Comparison of ENCODE assay signal across 22 cellular contexts in the genomic region with DNA sequence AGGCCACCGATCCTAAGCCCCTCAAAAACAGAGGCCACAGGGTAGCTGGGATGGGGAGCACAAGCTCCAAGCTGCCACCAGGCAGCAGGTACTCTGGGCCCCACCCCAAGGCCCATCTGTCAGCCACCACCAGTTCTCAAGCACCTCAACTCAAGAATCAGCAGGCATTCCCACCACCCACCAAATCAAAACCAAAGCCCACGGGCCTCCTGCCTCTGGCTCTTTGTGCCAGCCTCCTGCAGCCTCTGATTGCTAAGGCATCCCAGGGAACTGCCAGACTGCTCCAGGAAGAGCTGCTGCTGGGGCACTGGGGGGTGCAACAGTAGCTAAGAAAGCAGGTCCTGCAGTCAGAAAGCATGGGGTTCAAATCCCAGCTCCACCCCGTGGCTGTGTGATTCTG. TPM values are rescaled to one million over a fixed set of nuclear protein-coding genes. Genes with fewer than 3 reads are reported as not detected.
DNase-seq lines count a peak whose midpoint lies in the region; ATAC-seq and FAIRE-seq lines count a peak whose summit lies in the region.
"Had no signal": no experiment of that assay in that cellular context is flagged by ENCODE, and none has a peak within 500 bp of the region (broad histone marks: within the 10 kb centered on the region; RNA-seq: fewer than 3 reads in every experiment).

No MANE protein-coding gene starts in this region.

- no peak for FAIRE-seq in GM19239 (lab: Jason Lieb, UNC)
- FAIRE-seq: A549, D721Med, GM12878, H54, K562 had no signal

- H3K27ac ChIP-seq in ectodermal cell (ENCODE audit: insufficient read depth, low read depth, low read length, poor library complexity, severe bottlenecking): peak overlapping the region; percentile 72
- H3K27ac ChIP-seq: 22Rv1, A549, C4-2B, GM23248 had no signal

- no peak for ATAC-seq in GM18511 (IDR thresholded peaks at IDR 0.05; ENCODE audit: unreplicated experiment)
- ATAC-seq: A549, GM12878, HCT116, K562 had no signal

- H3K4me1 ChIP-seq in ectodermal cell (ENCODE audit: control insufficient read depth, insufficient read depth, low read length): peaks cover 25% of the 10 kb centered on the region
- H3K4me1 ChIP-seq: Caco-2 had no signal

- H3K27me3 ChIP-seq in ectodermal cell (ENCODE audit: control insufficient read depth, insufficient read depth, low read length, poor library complexity, severe bottlenecking): peaks cover 25% of the 10 kb centered on the region

- peak; percentile 65 for DNase-seq in DMS 273 (lab: John Stamatoyannopoulos, UW; ENCODE audit: unreplicated experiment)
- DNase-seq in DMS 273 treated with DMSO at 0.1 percent for 48 hours (lab: John Stamatoyannopoulos, UW): no peak
- peak; percentile 16 for DNase-seq in NCI-H524 treated with DMSO at 0.1 percent for 48 hours (lab: John Stamatoyannopoulos, UW)
- DNase-seq in retina: peak; percentile 29
- no peak for DNase-seq in GM19239 (ENCODE audit: insufficient read length, low spot score)
- DNase-seq in stimulated activated CD8-positive, alpha-beta memory T cell treated with anti-CD3 and anti-CD28 coated beads, Interleukin-4, amount 100 ng/mL, for 48 hours: no peak
- DNase-seq: AML-193; Caco-2; CD4-positive, alpha-beta T cell; DND-41; EL; GM23248 had no signal

- no peak overlapping the region for H3K4me3 ChIP-seq in ectodermal cell (ENCODE audit: insufficient read depth, low read depth, low read length)
- H3K4me3 ChIP-seq: A549, GM12878, GM23248, K562 had no signal

- 77 to 78% methylated on average over 3 of the region's 3 CpGs for WGBS in ectodermal cell, 2 experiments

- H3K9me3 ChIP-seq in ectodermal cell (ENCODE audit: control insufficient read depth, low read length): no peaks in the 10 kb centered on the region
- H3K9me3 ChIP-seq: A549, Caco-2 had no signal

- H3K36me3 ChIP-seq in ectodermal cell (ENCODE audit: control insufficient read depth, insufficient read depth, low read length): no peaks in the 10 kb centered on the region

RNA-seq across cellular contexts. Expression of gene CHD5, which starts 34.8 kb away (rescaled TPM):
- 0.87 TPM for polyA plus RNA-seq in ectodermal cell (2013, experiment 1 of 4)
- polyA plus RNA-seq in ectodermal cell (2013, experiment 2 of 4): 0.59 TPM
- polyA plus RNA-seq in ectodermal cell (2013, experiment 3 of 4): 0.43 TPM
- polyA plus RNA-seq in ectodermal cell (2013, experiment 4 of 4): 0.45 TPM

RNA-seq across cellular contexts. Expression of gene RPL22, which starts 54.0 kb away (rescaled TPM):
- polyA plus RNA-seq in ectodermal cell (2013, experiment 1 of 4): 542 TPM
- polyA plus RNA-seq in ectodermal cell (2013, experiment 2 of 4): 587 TPM
- polyA plus RNA-seq in ectodermal cell (2013, experiment 3 of 4): 400 TPM
- 452 TPM for polyA plus RNA-seq in ectodermal cell (2013, experiment 4 of 4)

Comparison
In these comparisons a context has a peak if more than half of its experiments do, and no peak if none do; other contexts are left out.
1. DNase-seq: peak in DMS 273 (single experiment), NCI-H524 treated with DMSO at 0.1 percent for 48 hours (single experiment) and retina (single experiment); none in DMS 273 treated with DMSO at 0.1 percent for 48 hours (single experiment), GM19239 (single experiment) and stimulated activated CD8-positive, alpha-beta memory T cell treated with anti-CD3 and anti-CD28 coated beads, Interleukin-4, amount 100 ng/mL, for 48 hours (single experiment).